ENCODE assay signal across 20 cellular contexts in the genomic region with DNA sequence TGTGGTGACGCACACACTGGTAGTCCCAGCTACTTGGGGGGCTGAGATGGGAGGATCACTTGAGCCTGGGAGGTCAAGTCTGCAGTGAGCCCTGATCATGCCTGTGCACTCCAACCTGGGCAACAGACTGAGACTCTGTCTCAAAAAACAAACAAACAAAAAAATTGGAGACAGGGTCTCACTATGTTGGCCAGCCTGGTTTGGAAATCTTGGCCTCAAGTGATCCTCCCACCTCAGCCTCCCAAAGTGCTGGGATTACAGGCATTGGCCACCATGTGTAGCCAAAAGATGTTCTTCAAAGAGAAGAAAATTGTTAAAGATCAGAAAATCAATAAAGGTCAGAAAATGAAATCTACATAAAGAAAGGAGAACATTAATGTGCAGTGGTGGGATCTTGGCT. TPM values are rescaled to one million over a fixed set of nuclear protein-coding genes. Genes with fewer than 3 reads are reported as not detected.
DNase-seq lines count a peak whose midpoint lies in the region; ATAC-seq, FAIRE-seq and TF ChIP-seq lines count a peak whose summit lies in the region.
"Had no signal": no experiment of that assay in that cellular context is flagged by ENCODE, and none has a peak within 500 bp of the region (broad histone marks: within the 10 kb centered on the region; RNA-seq: fewer than 3 reads in every experiment).

No MANE protein-coding gene starts in this region.

- no peak for ATAC-seq in HepG2
- no peak for ATAC-seq in right lobe of liver
- no peak for ATAC-seq in K562
- ATAC-seq: A549; CD8-positive, alpha-beta T cell had no signal

- FAIRE-seq in HepG2 (lab: Jason Lieb, UNC) (no peak), K562 (lab: Jason Lieb, UNC) (no peak)
- FAIRE-seq: A549, D721Med, G401.6, GM12891 had no signal

- CTCF ChIA-PET in HepG2 (lab: Yijun Ruan, JAX; ENCODE audit: low intra/inter-chr PET ratio, low total read pairs), result no interaction called here
- CTCF ChIA-PET in K562 (lab: Yijun Ruan, JAX; ENCODE audit: low intra/inter-chr PET ratio), result no interaction called here

- POLR2A ChIA-PET in HepG2 (lab: Yijun Ruan, JAX) (no interaction called here), K562 (lab: Yijun Ruan, JAX) (no interaction called here)

- H3K4me2 ChIP-seq in HepG2 (ENCODE audit: low read depth, low read length) (no peak overlapping the region), K562 (ENCODE audit: insufficient read depth, low read length) (no peak overlapping the region)
- H3K4me2 ChIP-seq: A549; BLaER1 treated with 17β-estradiol and CSF1 and Interleukin-3, amounts not matched to agents 10 nM and 100 nM had no signal

- no peak for DNase-seq in HepG2 (ENCODE audit: low spot score)
- DNase-seq in right lobe of liver, result no peak
- no peak for DNase-seq in K562 (ENCODE audit: extremely low read depth in 1 of 4, low spot score in 3 of 4)
- DNase-seq in epidermal melanocyte (ENCODE audit: insufficient read length, low spot score), result no peak
- DNase-seq in NCI-H2029 (lab: John Stamatoyannopoulos, UW), result no peak
- DNase-seq: AML-193; Caco-2; Calu3; CD4-positive, alpha-beta T cell; CD8-positive, alpha-beta T cell; DMS79 treated with DMSO at 0.1 percent for 48 hours; GF-D8 had no signal

- intact Hi-C loops in HepG2 (cut with micrococcal nuclease; ENCODE audit: unreplicated experiment), result no loop called here
- intact Hi-C loops in right lobe of liver (cut with DNase I), result no loop called here
- intact Hi-C loops in K562 (cut with micrococcal nuclease), result no loop called here

- TF ChIP-seq RAD21 in HepG2 (CRISPR knock-in tag; IDR thresholded peaks at IDR 0.05), result no peak
- TF ChIP-seq RAD21 in K562 (CRISPR knock-in tag; conservative IDR thresholded peaks at IDR 0.05 in 1 of 2, IDR thresholded peaks at IDR 0.05 in 1 of 2), result no peak

- no peak for TF ChIP-seq EP300 in HepG2 (IDR thresholded peaks at IDR 0.05; ENCODE audit: low read depth in 2 of 2, low read length in 2 of 2)
- no peak for TF ChIP-seq EP300 in HepG2 (CRISPR knock-in tag; IDR thresholded peaks at IDR 0.05; ENCODE audit: borderline replicate concordance)
- TF ChIP-seq EP300 in K562 (IDR thresholded peaks at IDR 0.05; ENCODE audit: low read length), result no peak

- H3K36me3 ChIP-seq in HepG2 (replicated peaks in 1 of 2; ENCODE audit: control insufficient read depth in 1 of 2, insufficient read depth in 2 of 2, low read length in 2 of 2) (no peaks in the 10 kb centered on the region), right lobe of liver (no peaks in the 10 kb centered on the region), K562 (ENCODE audit: control insufficient read depth, insufficient read depth, low read length) (no peaks in the 10 kb centered on the region)
- H3K36me3 ChIP-seq: BLaER1 treated with 17β-estradiol and CSF1 and Interleukin-3, amounts not matched to agents 10 nM and 100 nM had no signal

- BruUV-seq in HepG2 (replicated peaks; lab: Mats Ljungman, UMichigan) (no TSS peak), K562 (replicated peaks; lab: Mats Ljungman, UMichigan) (no TSS peak)

- H3K27ac ChIP-seq in HepG2 (ENCODE audit: extremely low read length, insufficient read depth, low read length), result no peak overlapping the region
- no peak overlapping the region for H3K27ac ChIP-seq in right lobe of liver
- no peak overlapping the region for H3K27ac ChIP-seq in K562 (ENCODE audit: extremely low read depth, low read depth, low read length)
- H3K27ac ChIP-seq: 22Rv1; A549; BLaER1 treated with 17β-estradiol and CSF1 and Interleukin-3, amounts not matched to agents 10 nM and 100 nM; C4-2B had no signal

- TF ChIP-seq CTCF in HepG2 (CRISPR knock-in tag; IDR thresholded peaks at IDR 0.05) (no peak), right lobe of liver (IDR thresholded peaks at IDR 0.05) (no peak), K562 (IDR thresholded peaks at IDR 0.05 in 2 of 3, conservative IDR thresholded peaks at IDR 0.05 in 1 of 3; ENCODE audit: insufficient read depth in 2 of 3, low read depth in 1 of 3, low read length in 3 of 3) (no peak)

- WGBS in HepG2 (ENCODE audit: low lambda C conversion rate), result 100% methylated on average over 1 of the region's 1 CpG
- WGBS in right lobe of liver (ENCODE audit: insufficient coverage, low coverage, low lambda C conversion rate, missing lambda C conversion rate), result 89% methylated on average over 1 of the region's 1 CpG
- 8% methylated on average over 1 of the region's 1 CpG for WGBS in K562 (ENCODE audit: insufficient coverage, low coverage, missing lambda C conversion rate)

- H3K27me3 ChIP-seq in HepG2 (ENCODE audit: control insufficient read depth in 1 of 2, insufficient read depth in 2 of 2, low read length in 2 of 2) (no peaks in the 10 kb centered on the region; a peak in 2 of 5 replicates), right lobe of liver (no peaks in the 10 kb centered on the region), K562 (ENCODE audit: control insufficient read depth in 2 of 2, insufficient read depth in 2 of 2, low read length in 2 of 2) (peaks cover 4 to 6% of the 10 kb centered on the region in 2 experiments; a peak in 2 of 5 replicates)
- H3K27me3 ChIP-seq: BLaER1 treated with 17β-estradiol and CSF1 and Interleukin-3, amounts not matched to agents 10 nM and 100 nM had no signal

- in situ Hi-C loops in HepG2 (cut with HindIII; ENCODE audit: extremely low pct_ligation_motif_present, low pct_unique_long_range_greater_than_20kb), result no loop called here
- in situ Hi-C loops in K562 (cut with MboI), result no loop called here

- no peak overlapping the region for H3K9ac ChIP-seq in HepG2 (ENCODE audit: insufficient read depth, low read depth, low read length)
- no peak overlapping the region for H3K9ac ChIP-seq in K562 (ENCODE audit: insufficient read depth in 1 of 2, low read depth in 2 of 2, low read length in 2 of 2)
- H3K9ac ChIP-seq: BLaER1 treated with 17β-estradiol and CSF1 and Interleukin-3, amounts not matched to agents 10 nM and 100 nM had no signal

- no peak overlapping the region for H3K4me3 ChIP-seq in HepG2 (replicated peaks in 1 of 3; ENCODE audit: insufficient read depth in 1 of 3, low read depth in 2 of 3, low read length in 3 of 3)
- no peak overlapping the region for H3K4me3 ChIP-seq in right lobe of liver
- no peak overlapping the region for H3K4me3 ChIP-seq in K562
- H3K4me3 ChIP-seq: A549; BLaER1 treated with 17β-estradiol and CSF1 and Interleukin-3, amounts not matched to agents 10 nM and 100 nM had no signal

- no peak overlapping the region for H2AFZ ChIP-seq in HepG2 (ENCODE audit: low read length)
- H2AFZ ChIP-seq in K562 (ENCODE audit: low read depth, low read length), result no peak overlapping the region

- TF ChIP-seq POLR2A in HepG2 (IDR thresholded peaks at IDR 0.05; ENCODE audit: insufficient read depth in 1 of 2, low read depth in 2 of 2, low read length in 2 of 2), result no peak
- TF ChIP-seq POLR2A in right lobe of liver (IDR thresholded peaks at IDR 0.05), result no peak
- TF ChIP-seq POLR2A in K562 (conservative IDR thresholded peaks at IDR 0.05), result no peak

- H3K4me1 ChIP-seq in HepG2 (ENCODE audit: insufficient read depth, low read length) (peaks cover 11% of the 10 kb centered on the region), right lobe of liver (no peaks in the 10 kb centered on the region), K562 (replicated peaks in 1 of 2; ENCODE audit: control insufficient read depth in 2 of 2, insufficient read depth in 2 of 2, low read length in 2 of 2) (no peaks in the 10 kb centered on the region)
- H3K4me1 ChIP-seq: BLaER1 treated with 17β-estradiol and CSF1 and Interleukin-3, amounts not matched to agents 10 nM and 100 nM had no signal

- H4K20me1 ChIP-seq in HepG2 (ENCODE audit: insufficient read depth, low read length) (no peaks in the 10 kb centered on the region), K562 (replicated peaks; ENCODE audit: control insufficient read depth, insufficient read depth, low read length) (no peaks in the 10 kb centered on the region)
- H4K20me1 ChIP-seq: BLaER1 treated with 17β-estradiol and CSF1 and Interleukin-3, amounts not matched to agents 10 nM and 100 nM had no signal

- H3K9me1 ChIP-seq in K562 (ENCODE audit: control insufficient read depth, insufficient read depth, low read length), result no peaks in the 10 kb centered on the region

- H3K79me2 ChIP-seq in HepG2 (ENCODE audit: insufficient read depth, low read length), result no peaks in the 10 kb centered on the region
- no peaks in the 10 kb centered on the region for H3K79me2 ChIP-seq in K562 (ENCODE audit: control insufficient read depth, insufficient read depth, low read length)

- H3K9me3 ChIP-seq in HepG2 (ENCODE audit: low read length), result no peaks in the 10 kb centered on the region
- no peaks in the 10 kb centered on the region for H3K9me3 ChIP-seq in right lobe of liver
- H3K9me3 ChIP-seq in K562 (replicated peaks; ENCODE audit: control insufficient read depth, insufficient read depth, low read depth, low read length), result no peaks in the 10 kb centered on the region
- H3K9me3 ChIP-seq: A549; BLaER1 treated with 17β-estradiol and CSF1 and Interleukin-3, amounts not matched to agents 10 nM and 100 nM; Caco-2 had no signal

RNA-seq across cellular contexts. Expression of a gene that starts 41.7 kb away (rescaled TPM):
- total RNA-seq in HepG2 (2016; rRNA removed; fragmentation: Illumina TruSeq; extraction: Trizol) (13.2 and 15.7 TPM in 2 replicates), right lobe of liver (10 to 100 TPM in 2 of 6 experiments, 1 to 10 TPM in 4; 6.4 to 11.4 (median 8.1) TPM), K562 (2014; rRNA removed) (not detected in 2 replicates), K562 (2014; rRNA removed; fragmentation: Illumina TruSeq; extraction: Trizol) (0.11 and 0.16 TPM in 2 replicates), K562 (2015; rRNA removed; fragmentation: Illumina TruSeq; extraction: Trizol) (0.11 TPM in 1 of 2 replicates, not detected in the other), K562 (2021) (0.04 TPM in 1 of 2 replicates, not detected in the other)
- total RNA-seq in HepG2 (2016; cell fraction: cytosol; rRNA removed; fragmentation: Illumina TruSeq; extraction: Trizol; ENCODE audit: low read depth), result 7.0 and 9.3 TPM in 2 replicates
- total RNA-seq in HepG2 (2016; cell fraction: insoluble cytoplasmic fraction; rRNA removed; fragmentation: Illumina TruSeq; extraction: Trizol), result 11.3 and 14.3 TPM in 2 replicates
- total RNA-seq in HepG2 (2016; cell fraction: membrane; rRNA removed; fragmentation: Illumina TruSeq; extraction: Trizol), result 8.6 and 9.3 TPM in 2 replicates
- total RNA-seq in HepG2 (2016; cell fraction: nucleus; rRNA removed; fragmentation: Illumina TruSeq; extraction: Trizol), result 9.2 and 11.9 TPM in 2 replicates
- polyA plus RNA-seq in HepG2 (2011; rRNA removed) (7.4 and 10.0 TPM in 2 replicates), K562 (2011; rRNA removed) (0.01 and 0.36 TPM in 2 replicates), K562 (2014; fragmentation: Illumina TruSeq; extraction: Trizol) (0.01 TPM in 1 of 2 replicates, not detected in the other), K562 (2014; fragmentation: Nextera tagmentation; extraction: Ambion mirVana) (under 1 TPM in 1 of 2 experiments, not detected in 1; 0.03 TPM), K562 (2014; rRNA removed) (not detected in 2 replicates)
- polyA plus RNA-seq in HepG2 (2011; cell fraction: cytosol; rRNA removed), result 6.8 TPM in 2 replicates
- polyA plus RNA-seq in HepG2 (2011; cell fraction: nucleus; rRNA removed), result 2.7 and 2.9 TPM in 2 replicates
- 8.1 and 8.6 TPM in 2 replicates for polyA plus RNA-seq in HepG2 (2012)
- polyA plus RNA-seq in HepG2 (2016; cell fraction: cytosol; fragmentation: Illumina TruSeq; extraction: Trizol; ENCODE audit: low read depth), result 2.6 and 2.9 TPM in 2 replicates
- 6.5 and 8.8 TPM in 2 replicates for polyA plus RNA-seq in HepG2 (2016; cell fraction: insoluble cytoplasmic fraction; fragmentation: Illumina TruSeq; extraction: Trizol; ENCODE audit: low read depth)
- polyA plus RNA-seq in HepG2 (2016; cell fraction: membrane; fragmentation: Illumina TruSeq; extraction: Trizol; ENCODE audit: low read depth), result 3.4 and 3.6 TPM in 2 replicates
- 7.0 and 10.3 TPM in 2 replicates for polyA plus RNA-seq in HepG2 (2016; cell fraction: nucleus; fragmentation: Illumina TruSeq; extraction: Trizol; ENCODE audit: insufficient read depth, low read depth)
- 6.0 and 8.6 TPM in 2 replicates for polyA minus RNA-seq in HepG2 (2011; rRNA and poly(A)+ RNA removed; ENCODE audit: low replicate concordance)
- polyA minus RNA-seq in HepG2 (2011; cell fraction: cytosol; rRNA and poly(A)+ RNA removed), result 8.2 and 9.8 TPM in 2 replicates
- polyA minus RNA-seq in HepG2 (2011; cell fraction: nucleus; rRNA and poly(A)+ RNA removed), result 7.9 and 9.6 TPM in 2 replicates
- total RNA-seq in K562 (2011; cell fraction: chromatin; rRNA removed; ENCODE audit: low replicate concordance), result 0.39 and 0.67 TPM in 2 replicates
- total RNA-seq in K562 (2011; cell fraction: nucleolus; rRNA removed), result 0.33 and 0.39 TPM in 2 replicates
- total RNA-seq in K562 (2011; cell fraction: nucleoplasm; rRNA removed), result 0.84 and 1.2 TPM in 2 replicates
- polyA plus RNA-seq in K562 (2011; cell fraction: cytosol; rRNA removed), result 0.03 and 0.33 TPM in 2 replicates
- polyA plus RNA-seq in K562 (2011; cell fraction: nucleus; rRNA removed), result 0.07 TPM in 1 of 2 replicates, not detected in the other
- polyA plus RNA-seq in K562 (2012), result 0.03 TPM in 2 replicates
- polyA minus RNA-seq in K562 (2011; rRNA and poly(A)+ RNA removed), result 0.15 and 0.46 TPM in 2 replicates
- polyA minus RNA-seq in K562 (2011; cell fraction: cytosol; rRNA and poly(A)+ RNA removed), result 0.29 TPM in 1 of 2 replicates, not detected in the other
- not detected in 2 replicates for polyA minus RNA-seq in K562 (2011; cell fraction: nucleus; rRNA and poly(A)+ RNA removed)
- total RNA-seq: B cell; CD4-positive, alpha-beta T cell had no signal
